ENCODE assay signal across 13 cellular contexts in the genomic region with DNA sequence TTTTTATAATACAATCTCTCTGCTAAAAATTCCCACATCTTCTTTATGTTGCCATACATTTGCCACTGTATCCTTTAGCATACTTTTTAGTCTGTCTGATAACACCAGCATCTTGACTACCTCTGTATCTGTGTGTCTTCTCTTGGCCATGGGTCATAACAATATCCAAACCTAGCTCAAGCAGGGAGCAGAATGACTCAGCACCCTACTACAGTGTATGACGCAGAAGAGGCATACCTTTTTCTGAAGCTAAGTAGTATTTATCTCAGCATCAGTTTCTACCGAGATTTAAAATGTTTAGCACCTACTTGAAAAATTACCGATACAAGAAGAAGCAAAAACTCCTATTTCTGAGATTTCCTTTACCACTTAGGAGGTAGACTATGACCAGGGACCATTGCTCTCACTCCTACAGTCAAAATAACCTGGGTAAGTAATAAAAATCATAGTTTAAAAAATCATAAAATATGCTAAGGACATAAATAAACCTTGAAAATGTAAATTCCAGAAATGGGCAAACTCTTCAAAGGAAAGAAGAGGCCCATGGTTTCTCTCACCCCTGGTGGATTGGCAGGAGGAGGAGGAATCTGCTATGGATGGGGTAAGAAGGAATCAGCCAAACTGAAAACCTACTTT.
A peak's percentile ranks its signal among the peaks of the same experiment; 100 is the strongest.
DNase-seq lines count a peak whose midpoint lies in the region; ATAC-seq, FAIRE-seq and TF ChIP-seq lines count a peak whose summit lies in the region.
"Had no signal": no experiment of that assay in that cellular context is flagged by ENCODE, and none has a peak within 500 bp of the region (broad histone marks: within the 10 kb centered on the region; RNA-seq: fewer than 3 reads in every experiment).

No MANE protein-coding gene starts in this region.

- ATAC-seq in left lung = peak; percentile 87
- ATAC-seq: psoas muscle had no signal

- no peak overlapping the region for H3K4me3 ChIP-seq in HEK293 (ENCODE audit: low read depth, low read length)
- H3K4me3 ChIP-seq in left lung = no peak overlapping the region
- H3K4me3 ChIP-seq: psoas muscle had no signal

- H3K27ac ChIP-seq in HEK293 (ENCODE audit: extremely low read depth, low read depth, low read length) (no peak overlapping the region), left lung (peak overlapping the region; percentile 54 to 69), substantia nigra (ENCODE audit: low read depth, low read length, poor library complexity, severe bottlenecking) (no peak overlapping the region)
- H3K27ac ChIP-seq: psoas muscle had no signal

- no peak for TF ChIP-seq CTCF in HEK293 (tag by site-specific recombination; IDR thresholded peaks at IDR 0.05)
- TF ChIP-seq CTCF in left lung (IDR thresholded peaks at IDR 0.05) = no peak

- peaks cover 13% of the 10 kb centered on the region for H3K4me1 ChIP-seq in HEK293 (ENCODE audit: control insufficient read depth, insufficient read depth, low read length)
- H3K4me1 ChIP-seq in left lung = peaks cover 3 to 7% of the 10 kb centered on the region in 2 donors
- H3K4me1 ChIP-seq: psoas muscle had no signal

- H3K9me3 ChIP-seq in HEK293 (ENCODE audit: control insufficient read depth, insufficient read depth, low read depth, low read length) (no peaks in the 10 kb centered on the region), left lung (no peaks in the 10 kb centered on the region)
- H3K9me3 ChIP-seq: psoas muscle had no signal

- H3K27me3 ChIP-seq in left lung = no peaks in the 10 kb centered on the region

- DNase-seq in DMS53 treated with DMSO at 0.1 percent for 48 hours (lab: John Stamatoyannopoulos, UW; ENCODE audit: unreplicated experiment) (peak; percentile 40), amniotic epithelial cell (ENCODE audit: low read depth) (peak; percentile 55), left lung (no peak), NCI-H1417 treated with DMSO at 0.1 percent for 48 hours (lab: John Stamatoyannopoulos, UW) (no peak), frontal cortex (ENCODE audit: low spot score in 2 of 2) (no peak), inferior parietal cortex (ENCODE audit: extremely low spot score) (no peak), substantia nigra (lab: John Stamatoyannopoulos, UW) (no peak)
- DNase-seq: amygdala, C1 segment of cervical spinal cord, H9, NCI-H2081 treated with DMSO at 0.1 percent for 48 hours, psoas muscle had no signal

- intact Hi-C loops in left lung (cut with DNase I) = no loop called here

- no peaks in the 10 kb centered on the region for H3K36me3 ChIP-seq in HEK293 (ENCODE audit: control insufficient read depth in 2 of 2, insufficient read depth in 1 of 2, low read length in 2 of 2)
- H3K36me3 ChIP-seq in left lung = no peaks in the 10 kb centered on the region

- CTCF ChIA-PET in HEK293 (lab: Yijun Ruan, JAX) = no interaction called here

- FAIRE-seq in frontal cortex (lab: Jason Lieb, UNC) = no peak

- POLR2A ChIA-PET in HEK293 (lab: Yijun Ruan, JAX) = no interaction called here

TF ChIP-seq in HEK293, 187 proteins besides CTCF, POLR2A, EP300 and RAD21:
- TF ChIP-seq, protein P1, sequence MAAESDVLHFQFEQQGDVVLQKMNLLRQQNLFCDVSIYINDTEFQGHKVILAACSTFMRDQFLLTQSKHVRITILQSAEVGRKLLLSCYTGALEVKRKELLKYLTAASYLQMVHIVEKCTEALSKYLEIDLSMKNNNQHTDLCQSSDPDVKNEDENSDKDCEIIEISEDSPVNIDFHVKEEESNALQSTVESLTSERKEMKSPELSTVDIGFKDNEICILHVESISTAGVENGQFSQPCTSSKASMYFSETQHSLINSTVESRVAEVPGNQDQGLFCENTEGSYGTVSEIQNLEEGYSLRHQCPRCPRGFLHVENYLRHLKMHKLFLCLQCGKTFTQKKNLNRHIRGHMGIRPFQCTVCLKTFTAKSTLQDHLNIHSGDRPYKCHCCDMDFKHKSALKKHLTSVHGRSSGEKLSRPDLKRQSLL (tag by site-specific recombination; IDR thresholded peaks at IDR 0.05) = no peak
- no peak for TF ChIP-seq KLF1 (tag by site-specific recombination; IDR thresholded peaks at IDR 0.05)
- TF ChIP-seq ZNF629 (tag by site-specific recombination; IDR thresholded peaks at IDR 0.05) = 0 out of 2 replicates have a peak, but pooled peaks have one; percentile 14
- 0 out of 2 replicates have a peak, but pooled peaks have one; percentile 18 for TF ChIP-seq SP7 (tag by site-specific recombination; IDR thresholded peaks at IDR 0.05)
- TF ChIP-seq ZNF624 (tag by site-specific recombination; IDR thresholded peaks at IDR 0.05) = no peak
- TF ChIP-seq ZNF155 (tag by site-specific recombination; IDR thresholded peaks at IDR 0.05) = no peak
- TF ChIP-seq, protein P2, sequence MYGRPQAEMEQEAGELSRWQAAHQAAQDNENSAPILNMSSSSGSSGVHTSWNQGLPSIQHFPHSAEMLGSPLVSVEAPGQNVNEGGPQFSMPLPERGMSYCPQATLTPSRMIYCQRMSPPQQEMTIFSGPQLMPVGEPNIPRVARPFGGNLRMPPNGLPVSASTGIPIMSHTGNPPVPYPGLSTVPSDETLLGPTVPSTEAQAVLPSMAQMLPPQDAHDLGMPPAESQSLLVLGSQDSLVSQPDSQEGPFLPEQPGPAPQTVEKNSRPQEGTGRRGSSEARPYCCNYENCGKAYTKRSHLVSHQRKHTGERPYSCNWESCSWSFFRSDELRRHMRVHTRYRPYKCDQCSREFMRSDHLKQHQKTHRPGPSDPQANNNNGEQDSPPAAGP (tag by site-specific recombination; IDR thresholded peaks at IDR 0.05) = no peak

Comparison
In these comparisons a context has a peak if more than half of its experiments do, and no peak if none do; other contexts are left out.
1. DNase-seq: peak in DMS53 treated with DMSO at 0.1 percent for 48 hours (single experiment) and amniotic epithelial cell (single experiment); none in left lung (0 of 2), NCI-H1417 treated with DMSO at 0.1 percent for 48 hours (single experiment), frontal cortex (0 of 2), inferior parietal cortex (single experiment) and substantia nigra (0 of 49).
2. H3K27ac ChIP-seq: peak in left lung (2 of 2); none in HEK293 (single experiment) and substantia nigra (single experiment).